14 cellular contexts compared by ENCODE assay signal in the genomic region with DNA sequence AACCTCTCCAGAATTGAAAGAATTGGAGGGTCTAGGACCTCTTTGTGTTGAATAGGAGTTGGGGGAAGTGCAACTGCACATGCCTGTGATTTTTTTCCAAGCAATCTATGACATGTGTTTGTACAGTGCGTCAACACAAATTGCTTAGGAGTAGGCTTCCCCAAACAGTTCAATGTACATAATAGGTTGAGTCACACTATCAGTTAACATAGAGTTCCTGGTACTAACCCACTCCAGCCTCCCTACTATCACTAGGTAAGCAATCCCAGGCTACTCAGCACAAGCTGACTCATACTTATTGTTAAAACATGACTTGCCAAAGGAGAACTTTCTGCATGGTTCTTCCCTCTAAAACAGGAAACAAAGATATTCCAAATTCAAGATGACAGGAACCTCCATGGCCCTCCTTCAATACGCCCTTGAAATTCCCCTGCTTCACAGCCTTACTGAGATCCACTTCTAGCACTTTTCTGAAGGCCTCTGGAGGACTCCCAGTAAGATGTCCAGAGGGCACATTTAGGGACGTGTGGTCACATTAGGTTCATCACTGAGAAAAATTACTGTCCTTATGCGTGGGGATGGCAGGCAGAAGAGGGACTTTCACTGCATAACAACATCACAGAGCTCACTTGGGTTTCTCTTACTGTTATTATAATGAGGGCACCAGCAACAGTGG. TPM values are rescaled to one million over a fixed set of nuclear protein-coding genes. Genes with fewer than 3 reads are reported as not detected.
DNase-seq lines count a peak whose midpoint lies in the region; ATAC-seq and TF ChIP-seq lines count a peak whose summit lies in the region.
"Had no signal": no experiment of that assay in that cellular context is flagged by ENCODE, and none has a peak within 500 bp of the region (broad histone marks: within the 10 kb centered on the region; RNA-seq: fewer than 3 reads in every experiment).

No MANE protein-coding gene starts in this region.

- H3K27ac ChIP-seq in lower lobe of right lung = no peak overlapping the region
- H3K27ac ChIP-seq: ascending aorta, thyroid gland had no signal

- CTCF ChIA-PET in HEK293T (lab: Yijun Ruan, JAX) = interaction anchor here (1.2 kb wide), 1 partner anchor 58 kb away, joined by 3 read pairs; no protein-coding TSS in a partner anchor

- H3K4me1 ChIP-seq in lower lobe of right lung = no peaks in the 10 kb centered on the region
- H3K4me1 ChIP-seq: ascending aorta, thyroid gland had no signal

- ATAC-seq in lower lobe of right lung (peak; percentile 86 to 97), GM21526 (IDR thresholded peaks at IDR 0.05; ENCODE audit: low FRiP score, unreplicated experiment) (no peak)

- H3K27me3 ChIP-seq in lower lobe of right lung (ENCODE audit: low read depth) = no peaks in the 10 kb centered on the region
- H3K27me3 ChIP-seq: ascending aorta, thyroid gland had no signal

- H3K4me3 ChIP-seq in lower lobe of right lung = no peak overlapping the region
- H3K4me3 ChIP-seq: ascending aorta, thyroid gland had no signal

- POLR2A ChIA-PET in HEK293T (lab: Yijun Ruan, JAX) = no interaction called here

- no peaks in the 10 kb centered on the region for H3K36me3 ChIP-seq in lower lobe of right lung
- H3K36me3 ChIP-seq: ascending aorta, thyroid gland had no signal

- no peaks in the 10 kb centered on the region for H3K9me3 ChIP-seq in lower lobe of right lung
- H3K9me3 ChIP-seq: ascending aorta, thyroid gland had no signal

- DNase-seq in AG08396 (ENCODE audit: low spot score) = peak; percentile 13
- peak; percentile 57 for DNase-seq in LHCN-M2 (ENCODE audit: low read depth)
- DNase-seq in astrocyte of the hippocampus (ENCODE audit: low read depth, low spot score) = peak; percentile 54
- no peak for DNase-seq in lower lobe of right lung
- no peak for DNase-seq in stimulated activated naive CD4-positive, alpha-beta T cell treated with Interleukin-2 at 50 U/mL for 16 hours (lab: John Stamatoyannopoulos, UW)
- DNase-seq in KG1 (lab: John Stamatoyannopoulos, UW) = no peak
- DNase-seq in HEK293T (ENCODE audit: extremely low spot score) = no peak
- DNase-seq: activated B cell treated with CpG ODN at 0.5 μM for 24 hours, COR-L47, kidney, NCI-H82, thyroid gland had no signal

- intact Hi-C loops in lower lobe of right lung (cut with DNase I) = no loop called here

- no peak for TF ChIP-seq CTCF in lower lobe of right lung (IDR thresholded peaks at IDR 0.05)

TF ChIP-seq in HEK293T, 16 proteins besides CTCF, POLR2A, EP300 and RAD21:
- TF ChIP-seq BHLHE40 (IDR thresholded peaks at IDR 0.05; ENCODE audit: borderline replicate concordance) (no peak), LEF1 (IDR thresholded peaks at IDR 0.05; ENCODE audit: borderline replicate concordance) (no peak), FOXM1 (IDR thresholded peaks at IDR 0.05; ENCODE audit: borderline replicate concordance) (no peak), ELF4 (IDR thresholded peaks at IDR 0.05) (no peak), TARDBP (IDR thresholded peaks at IDR 0.05) (no peak), ZNF384 (IDR thresholded peaks at IDR 0.05) (no peak), L3MBTL2 (conservative IDR thresholded peaks at IDR 0.05) (no peak)
- TF ChIP-seq, protein P1, sequence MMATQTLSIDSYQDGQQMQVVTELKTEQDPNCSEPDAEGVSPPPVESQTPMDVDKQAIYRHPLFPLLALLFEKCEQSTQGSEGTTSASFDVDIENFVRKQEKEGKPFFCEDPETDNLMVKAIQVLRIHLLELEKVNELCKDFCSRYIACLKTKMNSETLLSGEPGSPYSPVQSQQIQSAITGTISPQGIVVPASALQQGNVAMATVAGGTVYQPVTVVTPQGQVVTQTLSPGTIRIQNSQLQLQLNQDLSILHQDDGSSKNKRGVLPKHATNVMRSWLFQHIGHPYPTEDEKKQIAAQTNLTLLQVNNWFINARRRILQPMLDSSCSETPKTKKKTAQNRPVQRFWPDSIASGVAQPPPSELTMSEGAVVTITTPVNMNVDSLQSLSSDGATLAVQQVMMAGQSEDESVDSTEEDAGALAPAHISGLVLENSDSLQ (IDR thresholded peaks at IDR 0.05) = no peak

RNA-seq across cellular contexts. Expression of gene VSIG1, which starts 8.4 kb away (rescaled TPM):
- total RNA-seq in LHCN-M2 (2014; rRNA removed) = not detected in 2 replicates
- polyA plus RNA-seq in LHCN-M2 (2012) = not detected
- 1.6 TPM for total RNA-seq in lower lobe of right lung

RNA-seq across cellular contexts. Expression of gene TEX13B, which starts 54.3 kb away (rescaled TPM):
- total RNA-seq in LHCN-M2 (2014; rRNA removed) (not detected in 2 replicates), lower lobe of right lung (not detected)
- polyA plus RNA-seq in LHCN-M2 (2012) = not detected
- total RNA-seq: activated B cell treated with CpG ODN at 0.5 μM for 24 hours, ascending aorta, kidney, thyroid gland had no signal

RNA-seq across cellular contexts. Expression of gene PSMD10, which starts 54.9 kb away (rescaled TPM):
- 73.9 and 92.3 TPM in 2 replicates for total RNA-seq in LHCN-M2 (2014; rRNA removed)
- polyA plus RNA-seq in LHCN-M2 (2012) = 46.5 TPM
- 39.2 TPM for total RNA-seq in lower lobe of right lung

RNA-seq across cellular contexts. Expression of gene ATG4A, which starts 55.1 kb away (rescaled TPM):
- 12.5 and 13.3 TPM in 2 replicates for total RNA-seq in LHCN-M2 (2014; rRNA removed)
- 5.7 TPM for polyA plus RNA-seq in LHCN-M2 (2012)
- total RNA-seq in lower lobe of right lung = 17.4 TPM

Comparison
In these comparisons a context has a peak if more than half of its experiments do, and no peak if none do; other contexts are left out.
1. DNase-seq: peak in AG08396 (single experiment), LHCN-M2 (single experiment) and astrocyte of the hippocampus (single experiment); none in lower lobe of right lung (single experiment), stimulated activated naive CD4-positive, alpha-beta T cell treated with Interleukin-2 at 50 U/mL for 16 hours (single experiment), KG1 (single experiment) and HEK293T (single experiment).